ENCODE assay signal across 18 cellular contexts in genomic region chr18:42413870-42414269, GRCh38.
A peak's percentile ranks its signal among the peaks of the same experiment; 100 is the strongest.
DNase-seq lines count a peak whose midpoint lies in the region; ATAC-seq and TF ChIP-seq lines count a peak whose summit lies in the region.
"Had no signal": no experiment of that assay in that cellular context is flagged by ENCODE, and none has a peak within 500 bp of the region (broad histone marks: within the 10 kb centered on the region; RNA-seq: fewer than 3 reads in every experiment).

No MANE protein-coding gene starts in this region.

- H3K4me1 ChIP-seq in RWPE2 (ENCODE audit: insufficient read depth, poor library complexity, severe bottlenecking) (peaks cover 30% of the 10 kb centered on the region), vagina (no peaks in the 10 kb centered on the region)
- H3K4me1 ChIP-seq: heart left ventricle had no signal

- H3K4me3 ChIP-seq in RWPE2 (ENCODE audit: severe bottlenecking): no peak overlapping the region
- no peak overlapping the region for H3K4me3 ChIP-seq in fibroblast of mammary gland (ENCODE audit: control insufficient read depth, low read depth, low read length)
- H3K4me3 ChIP-seq in vagina: no peak overlapping the region
- H3K4me3 ChIP-seq: heart left ventricle had no signal

- peak overlapping the region; percentile 15 for H3K27ac Mint-ChIP-seq in progenitor cell of endocrine pancreas
- H3K27ac Mint-ChIP-seq: CD8-positive, alpha-beta memory T cell; T-helper 2 cell treated with Interferon-gamma antibody and Interleukin-4, amounts not matched to agents 5 μg/mL and 100 μg/mL, for 36 hours had no signal

- H3K9me3 Mint-ChIP-seq in progenitor cell of endocrine pancreas (ENCODE audit: low read depth): peaks cover 18% of the 10 kb centered on the region

- H3K27me3 ChIP-seq in RWPE2 (ENCODE audit: insufficient read depth, poor library complexity, severe bottlenecking) (no peaks in the 10 kb centered on the region), vagina (no peaks in the 10 kb centered on the region)
- H3K27me3 ChIP-seq: heart left ventricle had no signal

- H3K27ac ChIP-seq in RWPE2 (ENCODE audit: poor library complexity, severe bottlenecking) (peak overlapping the region; percentile 65), vagina (no peak overlapping the region)

- H3K4me1 Mint-ChIP-seq in progenitor cell of endocrine pancreas (ENCODE audit: low read depth): peaks cover 10% of the 10 kb centered on the region
- H3K4me1 Mint-ChIP-seq: CD8-positive, alpha-beta memory T cell had no signal

- no peaks in the 10 kb centered on the region for H3K36me3 ChIP-seq in RWPE2 (ENCODE audit: low read depth)
- H3K36me3 ChIP-seq in vagina: no peaks in the 10 kb centered on the region
- H3K36me3 ChIP-seq: heart left ventricle had no signal

- H3K4me3 Mint-ChIP-seq in progenitor cell of endocrine pancreas (ENCODE audit: low read depth): no peak overlapping the region
- H3K4me3 Mint-ChIP-seq: CD8-positive, alpha-beta memory T cell; T-helper 2 cell treated with Interferon-gamma antibody and Interleukin-4, amounts not matched to agents 5 μg/mL and 100 μg/mL, for 36 hours had no signal

- no peaks in the 10 kb centered on the region for H3K27me3 Mint-ChIP-seq in progenitor cell of endocrine pancreas
- H3K27me3 Mint-ChIP-seq: CD8-positive, alpha-beta memory T cell had no signal

- TF ChIP-seq CTCF in RWPE2 (IDR thresholded peaks at IDR 0.05; ENCODE audit: poor library complexity, severe bottlenecking): no peak
- no peak for TF ChIP-seq CTCF in fibroblast of mammary gland (conservative IDR thresholded peaks at IDR 0.05; ENCODE audit: control insufficient read depth, insufficient read depth, low read depth, low read length)
- no peak for TF ChIP-seq CTCF in progenitor cell of endocrine pancreas (IDR thresholded peaks at IDR 0.05; ENCODE audit: unreplicated experiment)
- no peak for TF ChIP-seq CTCF in vagina (IDR thresholded peaks at IDR 0.05)

- no peaks in the 10 kb centered on the region for H3K9me3 ChIP-seq in RWPE2 (ENCODE audit: severe bottlenecking)
- no peaks in the 10 kb centered on the region for H3K9me3 ChIP-seq in vagina

- TF ChIP-seq POLR2A in vagina (IDR thresholded peaks at IDR 0.05): no peak

- ATAC-seq in RWPE2 (ENCODE audit: low read depth): peak; percentile 40; the same call in 1 of the 3 replicates
- ATAC-seq: activated CD4-positive, CD25-positive, alpha-beta regulatory T cell treated with anti-CD3 and anti-CD28 coated beads, Interleukin-2, amount 50 U/mL, for 24 hours had no signal

- intact Hi-C loops in vagina (cut with DNase I): no loop called here

- in situ Hi-C loops in Caki2 (cut with HindIII; ENCODE audit: low pct_unique_long_range_greater_than_20kb, low sequenced_read_pairs): no loop called here

- DNase-seq in Caki2 (ENCODE audit: low read depth): peak; percentile 89
- no peak for DNase-seq in RWPE2 (ENCODE audit: low spot score)
- peak; percentile 55 for DNase-seq in fibroblast of mammary gland (ENCODE audit: low read depth)
- DNase-seq in progenitor cell of endocrine pancreas (ENCODE audit: low spot score, unreplicated experiment): no peak
- no peak for DNase-seq in vagina (ENCODE audit: extremely low spot score in 2 of 2)
- DNase-seq in SK-N-DZ (ENCODE audit: low spot score): no peak
- no peak for DNase-seq in SHP77 treated with DMSO at 0.1 percent for 48 hours (lab: John Stamatoyannopoulos, UW)
- DNase-seq in HCEC 1CT: no peak
- DNase-seq: CD8-positive, alpha-beta memory T cell; heart left ventricle; islet precursor cell; midbrain; NCI-H1694; retina; SHP77; stimulated activated CD4-positive, alpha-beta T cell treated with anti-CD3 and anti-CD28 coated beads, Interleukin-1b, Interleukin-23, amount 100 ng/mL, for 48 hours had no signal

- H3K36me3 Mint-ChIP-seq in progenitor cell of endocrine pancreas (ENCODE audit: insufficient read depth): peaks cover 10% of the 10 kb centered on the region
- H3K36me3 Mint-ChIP-seq: CD8-positive, alpha-beta memory T cell had no signal

Comparison
In these comparisons a context has a peak if more than half of its experiments do, and no peak if none do; other contexts are left out.
1. DNase-seq: peak in Caki2 (single experiment) and fibroblast of mammary gland (single experiment); none in RWPE2 (single experiment), progenitor cell of endocrine pancreas (single experiment), vagina (0 of 2), SK-N-DZ (single experiment), SHP77 treated with DMSO at 0.1 percent for 48 hours (single experiment) and HCEC 1CT (single experiment).